ENCODE assay signal across 8 cellular contexts in the genomic region with DNA sequence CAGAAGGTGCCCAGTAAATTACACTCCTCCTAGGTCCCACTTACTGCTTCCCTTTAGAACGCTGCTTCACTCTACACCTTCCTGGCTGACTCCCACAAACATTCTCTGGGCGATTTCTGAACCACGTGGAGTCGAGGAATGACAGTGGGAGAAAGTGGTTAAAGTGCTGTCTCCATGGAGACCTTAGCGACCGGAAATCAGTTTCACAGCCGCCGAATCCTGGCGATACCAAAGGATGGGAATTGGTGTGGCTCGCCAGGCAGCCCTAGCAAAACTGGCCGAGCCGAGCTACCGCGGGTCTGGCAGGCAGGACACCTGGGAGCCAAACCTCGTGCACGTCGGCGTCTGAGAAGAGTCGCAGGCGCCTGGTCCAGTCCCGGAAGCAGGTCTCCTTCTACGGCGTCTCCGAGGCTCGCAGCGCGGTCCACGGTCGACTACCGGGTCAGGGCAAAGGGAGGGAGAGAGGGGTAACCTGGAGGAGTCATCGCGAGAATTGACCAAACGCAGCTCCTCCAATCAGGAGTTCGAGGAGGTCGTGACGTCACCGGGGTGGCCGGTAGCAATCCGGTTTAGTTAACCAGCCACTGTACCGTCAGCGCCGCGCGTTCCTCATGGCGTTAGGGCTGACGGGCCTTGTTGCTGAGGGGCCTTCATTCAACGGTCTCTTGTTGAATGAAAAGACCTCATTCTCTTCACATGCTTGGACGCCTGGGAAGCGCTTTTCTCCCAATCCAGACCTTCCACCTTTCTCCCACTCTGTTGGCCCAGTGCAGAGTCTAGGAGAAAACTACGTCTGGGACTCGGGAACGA. TPM values are rescaled to one million over a fixed set of nuclear protein-coding genes. Genes with fewer than 3 reads are reported as not detected.
DNase-seq lines count a peak whose midpoint lies in the region; ATAC-seq, FAIRE-seq and TF ChIP-seq lines count a peak whose summit lies in the region.

A gene with protein sequence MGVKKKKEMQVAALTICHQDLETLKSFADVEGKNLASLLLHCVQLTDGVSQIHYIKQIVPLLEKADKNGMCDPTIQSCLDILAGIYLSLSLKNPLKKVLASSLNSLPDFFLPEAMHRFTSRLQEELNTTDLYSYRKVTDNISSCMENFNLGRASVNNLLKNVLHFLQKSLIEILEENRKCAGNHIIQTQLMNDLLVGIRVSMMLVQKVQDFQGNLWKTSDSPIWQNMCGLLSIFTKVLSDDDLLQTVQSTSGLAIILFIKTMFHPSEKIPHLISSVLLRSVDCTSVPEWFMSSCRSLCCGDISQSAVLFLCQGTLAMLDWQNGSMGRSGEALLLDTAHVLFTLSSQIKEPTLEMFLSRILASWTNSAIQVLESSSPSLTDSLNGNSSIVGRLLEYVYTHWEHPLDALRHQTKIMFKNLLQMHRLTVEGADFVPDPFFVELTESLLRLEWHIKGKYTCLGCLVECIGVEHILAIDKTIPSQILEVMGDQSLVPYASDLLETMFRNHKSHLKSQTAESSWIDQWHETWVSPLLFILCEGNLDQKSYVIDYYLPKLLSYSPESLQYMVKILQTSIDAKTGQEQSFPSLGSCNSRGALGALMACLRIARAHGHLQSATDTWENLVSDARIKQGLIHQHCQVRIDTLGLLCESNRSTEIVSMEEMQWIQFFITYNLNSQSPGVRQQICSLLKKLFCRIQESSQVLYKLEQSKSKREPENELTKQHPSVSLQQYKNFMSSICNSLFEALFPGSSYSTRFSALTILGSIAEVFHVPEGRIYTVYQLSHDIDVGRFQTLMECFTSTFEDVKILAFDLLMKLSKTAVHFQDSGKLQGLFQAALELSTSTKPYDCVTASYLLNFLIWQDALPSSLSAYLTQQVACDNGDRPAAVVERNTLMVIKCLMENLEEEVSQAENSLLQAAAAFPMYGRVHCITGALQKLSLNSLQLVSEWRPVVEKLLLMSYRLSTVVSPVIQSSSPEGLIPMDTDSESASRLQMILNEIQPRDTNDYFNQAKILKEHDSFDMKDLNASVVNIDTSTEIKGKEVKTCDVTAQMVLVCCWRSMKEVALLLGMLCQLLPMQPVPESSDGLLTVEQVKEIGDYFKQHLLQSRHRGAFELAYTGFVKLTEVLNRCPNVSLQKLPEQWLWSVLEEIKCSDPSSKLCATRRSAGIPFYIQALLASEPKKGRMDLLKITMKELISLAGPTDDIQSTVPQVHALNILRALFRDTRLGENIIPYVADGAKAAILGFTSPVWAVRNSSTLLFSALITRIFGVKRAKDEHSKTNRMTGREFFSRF (N-terminal part only) (minus strand): TSS at position 436 of the 810 bp plus-strand sequence. CDS start 3,646 bp downstream, outside the sequence.

- TF ChIP-seq CTCF in AG09319 (IDR thresholded peaks at IDR 0.05; ENCODE audit: low read depth, low read length) (no peak), keratinocyte (optimal IDR thresholded peaks at IDR 0.05 in 1 of 3, IDR thresholded peaks at IDR 0.05 in 1 of 3, conservative IDR thresholded peaks at IDR 0.05 in 1 of 3; ENCODE audit: extremely low read depth in 1 of 3, insufficient read depth in 2 of 3, low read length in 3 of 3) (no peak)

- peak; percentile 83 for FAIRE-seq in keratinocyte (lab: Jason Lieb, UNC)

- peak within 1 kb of the TSS; percentile 100 for H3K4me2 ChIP-seq in keratinocyte (ENCODE audit: control insufficient read depth, extremely low read depth, insufficient read depth, low read depth, low read length)

- H3K4me3 ChIP-seq in keratinocyte (ENCODE audit: control insufficient read depth in 2 of 3, extremely low read depth in 1 of 3, insufficient read depth in 2 of 3, low read depth in 1 of 3, low read length in 3 of 3) = peak within 1 kb of the TSS; percentile 73 to 97 (median 92)

- H3K27ac ChIP-seq in keratinocyte (ENCODE audit: control insufficient read depth, insufficient read depth, low read length) = peak within 1 kb of the TSS; percentile 95

- no peaks in the 10 kb centered on the region for H3K27me3 ChIP-seq in keratinocyte (ENCODE audit: control insufficient read depth, extremely low read depth, insufficient read depth, low read length)

- H4K20me1 ChIP-seq in keratinocyte (ENCODE audit: control insufficient read depth, extremely low read depth, insufficient read depth, low read length) = no peaks in the 10 kb centered on the region

- peak within 1 kb of the TSS; percentile 93 for H2AFZ ChIP-seq in keratinocyte (ENCODE audit: control insufficient read depth, low read length)

- peak; percentile 98 for DNase-seq in AG09319 (ENCODE audit: extremely low read depth, low read depth)
- peak; percentile 94 for DNase-seq in NCI-H446 treated with DMSO at 0.1 percent for 48 hours (lab: John Stamatoyannopoulos, UW)
- peak; percentile 97 for DNase-seq in activated CD4-positive, CD25-positive, alpha-beta regulatory T cell treated with anti-CD3 and anti-CD28 coated beads, Interleukin-2, amount 50 U/mL, for 72 hours
- DNase-seq in cerebellar nuclear complex (lab: John Stamatoyannopoulos, UW) = peak; percentile 91
- peak; percentile 87 for DNase-seq in keratinocyte (ENCODE audit: low read depth, low spot score)
- DNase-seq in stimulated activated CD4-positive, alpha-beta T cell treated with anti-CD3 and anti-CD28 coated beads, Interleukin-15, amount 100 ng/mL, for 1 hour (ENCODE audit: low read depth in 1 of 2, low spot score in 1 of 2) = peak; percentile 88 to 89

- H3K9me3 ChIP-seq in keratinocyte (ENCODE audit: control insufficient read depth, low read depth, low read length) = no peaks in the 10 kb centered on the region

- peaks cover 8% of the 10 kb centered on the region for H3K4me1 ChIP-seq in keratinocyte (ENCODE audit: control insufficient read depth, extremely low read depth, insufficient read depth, low read length)

- H3K9ac ChIP-seq in keratinocyte (ENCODE audit: control insufficient read depth, extremely low read depth, insufficient read depth, low read length) = peak within 1 kb of the TSS; percentile 95

- H3K36me3 ChIP-seq in keratinocyte (ENCODE audit: control insufficient read depth in 2 of 2, extremely low read depth in 1 of 2, insufficient read depth in 2 of 2, low read length in 2 of 2) = peaks cover 0 to 4% of the 10 kb centered on the region in 2 experiments

- ATAC-seq in GM19035 (IDR thresholded peaks at IDR 0.05; ENCODE audit: unreplicated experiment) (peak; percentile 97), HG03354 (IDR thresholded peaks at IDR 0.05; ENCODE audit: poor library complexity, severe bottlenecking, unreplicated experiment) (peak; percentile 98)

- no peaks in the 10 kb centered on the region for H3K9me1 ChIP-seq in keratinocyte (ENCODE audit: control insufficient read depth, extremely low read depth, insufficient read depth, low read length)

- peaks cover 20% of the 10 kb centered on the region for H3K79me2 ChIP-seq in keratinocyte (ENCODE audit: control insufficient read depth, insufficient read depth, low read length)

- dilution Hi-C loops in keratinocyte (cut with MboI; ENCODE audit: extremely low pct_ligation_motif_present, low sequenced_read_pairs) = no loop called here

RNA-seq across cellular contexts. Expression of the gene that starts here (rescaled TPM):
- 17.4 to 22.6 TPM (median 21.0 TPM) in 3 replicates for polyA plus RNA-seq in keratinocyte
- 9.5 TPM for polyA plus RNA-seq in keratinocyte (2011; ENCODE audit: low read depth)
- 10.3 and 10.5 TPM in 2 replicates for polyA plus RNA-seq in keratinocyte (2011; cell fraction: cytosol; rRNA removed)
- 60.9 and 75.7 TPM in 2 replicates for polyA plus RNA-seq in keratinocyte (2011; cell fraction: nucleus; rRNA removed)
- polyA plus RNA-seq in keratinocyte (2012; ENCODE audit: low replicate concordance) = 11.0 and 11.4 TPM in 2 replicates
- 46.4 to 77.1 TPM (median 52.7 TPM) in 3 replicates for polyA minus RNA-seq in keratinocyte
- polyA minus RNA-seq in keratinocyte (2011; cell fraction: cytosol; rRNA and poly(A)+ RNA removed) = 21.9 TPM
- 58.5 and 98.0 TPM in 2 replicates for polyA minus RNA-seq in keratinocyte (2011; cell fraction: nucleus; rRNA and poly(A)+ RNA removed)

Comparison
In these comparisons a context has a peak if more than half of its experiments do, and no peak if none do; other contexts are left out.
1. Peak in every context shown above with its lines: DNase-seq, ATAC-seq, H3K4me3 ChIP-seq and H3K27ac ChIP-seq.